1 cellular context compared by ENCODE assay signal in the genomic region with DNA sequence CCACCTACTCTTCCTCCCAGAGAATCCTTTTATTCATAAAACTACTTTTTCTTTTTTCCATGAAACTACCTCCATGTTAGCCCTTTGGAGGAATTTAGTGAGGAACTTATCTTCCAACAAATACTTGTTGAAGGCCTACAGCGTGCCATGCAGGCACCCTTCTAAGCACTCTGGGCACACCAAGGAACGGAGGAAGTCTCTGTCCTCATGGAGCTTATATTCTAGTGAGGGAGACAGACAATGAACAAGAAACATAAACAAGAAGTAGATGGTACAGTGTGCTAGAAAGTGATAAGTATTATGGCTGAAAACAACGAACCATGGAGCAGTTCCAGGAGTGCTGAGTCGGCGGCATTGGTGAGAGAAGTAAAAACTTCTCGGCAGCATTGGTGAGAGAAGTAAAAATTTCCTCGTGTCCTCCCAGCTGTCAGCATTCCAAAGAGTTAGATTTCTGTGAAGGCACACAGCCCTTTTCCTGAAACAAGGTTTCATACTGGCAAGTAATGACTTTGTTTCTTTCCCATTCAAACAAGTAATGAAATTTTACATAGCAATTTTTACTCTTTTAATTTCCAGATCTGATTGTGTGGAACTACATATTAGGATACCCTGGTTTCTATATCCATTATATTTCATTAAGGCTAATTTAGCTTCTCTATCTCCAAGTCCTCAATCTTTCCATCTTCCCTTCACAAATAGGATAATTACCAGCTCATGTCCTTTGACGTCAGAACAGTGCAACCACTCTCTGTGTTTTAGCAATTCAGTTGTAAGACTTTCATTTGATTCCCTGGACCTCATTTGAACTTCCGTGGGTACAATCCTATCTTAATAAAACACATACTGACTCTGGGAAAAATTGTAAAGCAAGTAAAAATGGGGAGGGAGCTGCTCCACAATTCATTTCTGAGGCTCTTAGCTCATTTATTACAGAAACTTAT.
TF ChIP-seq lines count a peak whose summit lies in the region.

No MANE protein-coding gene starts in this region.

TF ChIP-seq in K562, 482 proteins besides CTCF, POLR2A, EP300 and RAD21:
- TF ChIP-seq SOX6 (IDR thresholded peaks at IDR 0.05) (0 out of 2 replicates have a peak, but pooled peaks have one; percentile 28), ZNF592 (IDR thresholded peaks at IDR 0.05) (0 out of 2 replicates have a peak, but pooled peaks have one; percentile 25), ZNF316 (IDR thresholded peaks at IDR 0.05) (peak; percentile 97), CBX5 (IDR thresholded peaks at IDR 0.05; ENCODE audit: borderline replicate concordance, low read depth) (0 out of 2 replicates have a peak, but pooled peaks have one; percentile 29), MEF2D (tag; conservative IDR thresholded peaks at IDR 0.05; ENCODE audit: low read depth) (no peak), RBM34 (IDR thresholded peaks at IDR 0.05; ENCODE audit: borderline replicate concordance, insufficient read depth, low read length) (no peak), NFIC (IDR thresholded peaks at IDR 0.05) (0 out of 2 replicates have a peak, but pooled peaks have one; percentile 49), KDM1A (IDR thresholded peaks at IDR 0.05) (peak in 1 of 2 experiments; percentile 50; a peak in 1 of 4 replicates), CBFA2T3 (IDR thresholded peaks at IDR 0.05) (peak; percentile 60), CBX3 (IDR thresholded peaks at IDR 0.05; ENCODE audit: borderline replicate concordance in 1 of 2, low read length in 2 of 2) (peak in 1 of 2 experiments; percentile 75; a peak in 1 of 3 replicates), ZFPM2 (CRISPR knock-in tag; IDR thresholded peaks at IDR 0.05) (no peak), CEBPG (CRISPR knock-in tag; IDR thresholded peaks at IDR 0.05) (no peak), CEBPG (tag; conservative IDR thresholded peaks at IDR 0.05 in 1 of 2, IDR thresholded peaks at IDR 0.05 in 1 of 2) (0 out of 4 replicates have a peak, but pooled peaks of 1 of the 2 experiments have one; percentile 17), ZNF589 (CRISPR knock-in tag; IDR thresholded peaks at IDR 0.05; ENCODE audit: low read depth) (peak; percentile 59; the same call in 1 of the 2 replicates), ZNF41 (CRISPR knock-in tag; conservative IDR thresholded peaks at IDR 0.05) (no peak), NFE2 (IDR thresholded peaks at IDR 0.05; ENCODE audit: low read depth) (peak; percentile 46), MAFG (tag; conservative IDR thresholded peaks at IDR 0.05) (peak; percentile 91), C11orf30 (IDR thresholded peaks at IDR 0.05; ENCODE audit: low read depth) (peak; percentile 92), ARID1B (IDR thresholded peaks at IDR 0.05) (peak; percentile 38; the same call in 1 of the 2 replicates), ADNP (tag; IDR thresholded peaks at IDR 0.05) (no peak), ZNF354B (CRISPR knock-in tag; IDR thresholded peaks at IDR 0.05) (no peak), FOXJ2 (tag; IDR thresholded peaks at IDR 0.05) (0 out of 2 replicates have a peak, but pooled peaks have one; percentile 38), MAFF (IDR thresholded peaks at IDR 0.05; ENCODE audit: low read length) (peak; percentile 90), TRIM28 (IDR thresholded peaks at IDR 0.05) (peak; percentile 87), MAFK (IDR thresholded peaks at IDR 0.05; ENCODE audit: low read length) (peak; percentile 90), TCF3 (CRISPR knock-in tag; IDR thresholded peaks at IDR 0.05) (peak; percentile 34; the same call in 1 of the 2 replicates), XRCC3 (IDR thresholded peaks at IDR 0.05) (peak; percentile 64; the same call in 1 of the 2 replicates), TRIM24 (IDR thresholded peaks at IDR 0.05) (peak; percentile 76 to 90)
- TF ChIP-seq, protein P1, sequence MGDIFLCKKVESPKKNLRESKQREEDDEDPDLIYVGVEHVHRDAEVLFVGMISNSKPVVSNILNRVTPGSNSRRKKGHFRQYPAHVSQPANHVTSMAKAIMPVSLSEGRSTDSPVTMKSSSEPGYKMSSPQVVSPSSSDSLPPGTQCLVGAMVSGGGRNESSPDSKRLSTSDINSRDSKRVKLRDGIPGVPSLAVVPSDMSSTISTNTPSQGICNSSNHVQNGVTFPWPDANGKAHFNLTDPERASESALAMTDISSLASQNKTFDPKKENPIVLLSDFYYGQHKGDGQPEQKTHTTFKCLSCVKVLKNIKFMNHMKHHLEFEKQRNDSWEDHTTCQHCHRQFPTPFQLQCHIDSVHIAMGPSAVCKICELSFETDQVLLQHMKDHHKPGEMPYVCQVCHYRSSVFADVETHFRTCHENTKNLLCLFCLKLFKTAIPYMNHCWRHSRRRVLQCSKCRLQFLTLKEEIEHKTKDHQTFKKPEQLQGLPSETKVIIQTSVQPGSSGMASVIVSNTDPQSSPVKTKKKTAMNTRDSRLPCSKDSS (IDR thresholded peaks at IDR 0.05; ENCODE audit: low read depth, partially characterized antibody): peak; percentile 20
